18 cellular contexts compared by ENCODE assay signal in genomic region chr1:7579016-7579415, GRCh38.
"Had no signal": no experiment of that assay in that cellular context is flagged by ENCODE, and none has a peak within 500 bp of the region (broad histone marks: within the 10 kb centered on the region; RNA-seq: fewer than 3 reads in every experiment).

No MANE protein-coding gene starts in this region.

- H3K27ac ChIP-seq: adrenal gland, dorsolateral prefrontal cortex, skin epidermis, stomach, testis, upper lobe of left lung had no signal

- DNase-seq: activated CD4-positive, alpha-beta memory T cell treated with anti-CD3 and anti-CD28 coated beads for 36 hours; activated naive CD4-positive, alpha-beta T cell treated with anti-CD3 and anti-CD28 coated beads, Interleukin-2, amount 50 U/mL, for 16 hours; activated T-cell treated with anti-CD3 and anti-CD28 coated beads, Interleukin-2, amount 50 U/mL, for 1 hour; adrenal gland; hippocampal formation; islet precursor cell; naive thymus-derived CD4-positive, alpha-beta T cell; stimulated activated CD4-positive, alpha-beta T cell treated with anti-CD3 and anti-CD28 coated beads, Interleukin-4, amount 100 ng/mL, for 24 hours; stomach; SW 1271; T-helper 2 cell; testis; upper lobe of left lung had no signal

- H3K9me3 ChIP-seq: adrenal gland, stomach, testis, upper lobe of left lung had no signal

- H3K36me3 ChIP-seq: adrenal gland, stomach, upper lobe of left lung had no signal

- ATAC-seq: activated T-helper 17 cell treated with anti-CD3 and anti-CD28 coated beads, Interleukin-2, amount 50 U/mL, for 72 hours; left lobe of liver; naive thymus-derived CD4-positive, alpha-beta T cell; stimulated activated effector memory CD8-positive, alpha-beta T cell treated with anti-CD3 and anti-CD28 coated beads, Interleukin-12 subunit alpha, Interleukin-12 subunit beta, amount 100 ng/mL, for 72 hours had no signal

- H3K4me3 ChIP-seq: adrenal gland, dorsolateral prefrontal cortex, skin epidermis, stomach, testis, upper lobe of left lung had no signal

- H3K27me3 ChIP-seq: dorsolateral prefrontal cortex, testis, upper lobe of left lung had no signal
